In the genomic region with DNA sequence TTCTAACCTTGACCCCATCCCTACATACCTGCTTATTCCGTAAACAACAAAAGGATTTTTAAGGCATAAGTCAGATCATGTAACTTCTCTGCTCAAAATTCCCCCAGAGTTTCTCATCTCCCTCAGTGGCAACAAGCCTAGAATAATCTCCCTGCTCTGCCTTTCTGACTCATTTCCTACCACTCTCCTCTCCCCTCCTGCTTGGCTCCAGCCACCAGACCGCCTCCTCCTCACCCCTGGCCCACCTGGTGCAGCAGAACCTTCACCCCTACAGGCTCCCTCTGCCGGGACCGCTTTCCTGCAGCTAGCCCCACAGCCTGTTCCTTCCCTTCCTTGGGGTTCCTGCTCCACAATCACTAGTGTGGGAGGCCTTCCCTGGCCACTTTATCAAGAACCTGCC, we compare ENCODE assay signal across 10 cellular contexts. TPM values are rescaled to one million over a fixed set of nuclear protein-coding genes. Genes with fewer than 3 reads are reported as not detected.
DNase-seq lines count a peak whose midpoint lies in the region; ATAC-seq, FAIRE-seq and TF ChIP-seq lines count a peak whose summit lies in the region.
"Had no signal": no experiment of that assay in that cellular context is flagged by ENCODE, and none has a peak within 500 bp of the region (broad histone marks: within the 10 kb centered on the region; RNA-seq: fewer than 3 reads in every experiment).

No MANE protein-coding gene starts in this region.

- TF ChIP-seq EP300 in A549 (IDR thresholded peaks at IDR 0.05), result no peak

- peak overlapping the region; percentile 30 to 76; a peak in 5 of 6 replicates for H3K27ac ChIP-seq in A549
- peak overlapping the region; percentile 86 for H3K27ac ChIP-seq in astrocyte (ENCODE audit: low read depth, low read length)
- peak overlapping the region; percentile 85 for H3K27ac ChIP-seq in keratinocyte (ENCODE audit: control insufficient read depth, insufficient read depth, low read length)

- ATAC-seq in A549 (peak; percentile 96 to 97), HG03045 (IDR thresholded peaks at IDR 0.05; ENCODE audit: unreplicated experiment) (no peak), GM21528 (IDR thresholded peaks at IDR 0.05; ENCODE audit: low FRiP score, unreplicated experiment) (no peak)

- H3K9me1 ChIP-seq in keratinocyte (ENCODE audit: control insufficient read depth, extremely low read depth, insufficient read depth, low read length), result no peaks in the 10 kb centered on the region

- peaks cover 7% of the 10 kb centered on the region for H4K20me1 ChIP-seq in astrocyte (ENCODE audit: insufficient read depth, low read length)
- no peaks in the 10 kb centered on the region for H4K20me1 ChIP-seq in keratinocyte (ENCODE audit: control insufficient read depth, extremely low read depth, insufficient read depth, low read length)

- TF ChIP-seq RAD21 in A549 (conservative IDR thresholded peaks at IDR 0.05 in 1 of 2, IDR thresholded peaks at IDR 0.05 in 1 of 2), result peak; percentile 9 to 24; a peak in 2 of 5 replicates

- no peaks in the 10 kb centered on the region for H3K9me3 ChIP-seq in A549
- H3K9me3 ChIP-seq in astrocyte (ENCODE audit: insufficient read depth, low read depth, low read length), result no peaks in the 10 kb centered on the region
- no peaks in the 10 kb centered on the region for H3K9me3 ChIP-seq in keratinocyte (ENCODE audit: control insufficient read depth, low read depth, low read length)

- TF ChIP-seq POLR2A in A549 (IDR thresholded peaks at IDR 0.05; ENCODE audit: low read length), result no peak

- DNase-seq in A549 (ENCODE audit: low read depth in 1 of 2, low spot score in 1 of 2), result peak; percentile 25 to 37
- peak; percentile 70 for DNase-seq in HFF-Myc (ENCODE audit: extremely low read depth, low read depth)
- DNase-seq in astrocyte (ENCODE audit: low read depth), result peak; percentile 96
- DNase-seq in keratinocyte (ENCODE audit: low read depth, low spot score), result peak; percentile 38
- no peak for DNase-seq in stimulated activated CD4-positive, alpha-beta T cell treated with anti-CD3 and anti-CD28 coated beads, Interleukin-15, amount 100 ng/mL, for 24 hours
- DNase-seq in activated gamma-delta T cell treated with Interleukin-2 at 50 U/mL for 16 hours, result no peak
- DNase-seq: activated CD8-positive, alpha-beta memory T cell treated with anti-CD3 and anti-CD28 coated beads, Interleukin-2, amount 50 U/mL, for 4 hours; naive B cell had no signal

- H3K27me3 Mint-ChIP-seq in astrocyte (ENCODE audit: low read depth, unreplicated experiment), result no peaks in the 10 kb centered on the region

- H3K9me3 Mint-ChIP-seq in astrocyte (ENCODE audit: unreplicated experiment), result no peaks in the 10 kb centered on the region
- H3K9me3 Mint-ChIP-seq: naive B cell had no signal

- 7% methylated on average over 4 of the region's 4 CpGs for WGBS in A549 (ENCODE audit: missing lambda C conversion rate)

- H3K27ac Mint-ChIP-seq in astrocyte (ENCODE audit: unreplicated experiment), result peak overlapping the region; percentile 80

- H3K4me3 ChIP-seq in A549 (no peak overlapping the region), HFF-Myc (replicated peaks; ENCODE audit: low read depth, low read length) (no peak overlapping the region), astrocyte (ENCODE audit: insufficient read depth, low read depth, low read length) (no peak overlapping the region), keratinocyte (ENCODE audit: control insufficient read depth in 2 of 3, extremely low read depth in 1 of 3, insufficient read depth in 2 of 3, low read depth in 1 of 3, low read length in 3 of 3) (peak overlapping the region in 2 of 3 experiments; percentile 9 to 58)

- H3K4me2 ChIP-seq in A549 (peak overlapping the region; percentile 42), astrocyte (ENCODE audit: low read length) (peak overlapping the region; percentile 73), keratinocyte (ENCODE audit: control insufficient read depth, extremely low read depth, insufficient read depth, low read depth, low read length) (peak overlapping the region; percentile 82)

- H3K4me1 ChIP-seq in A549 (peaks cover 46% of the 10 kb centered on the region), astrocyte (ENCODE audit: insufficient read depth, low read length) (peaks cover 43% of the 10 kb centered on the region), keratinocyte (ENCODE audit: control insufficient read depth, extremely low read depth, insufficient read depth, low read length) (peaks cover 38% of the 10 kb centered on the region)

- peaks cover 55% of the 10 kb centered on the region for H3K4me1 Mint-ChIP-seq in astrocyte (ENCODE audit: low read depth, unreplicated experiment)

- TF ChIP-seq CTCF in A549 (IDR thresholded peaks at IDR 0.05) (no peak), HFF-Myc (IDR thresholded peaks at IDR 0.05; ENCODE audit: low read depth, low read length, missing control alignments) (no peak), astrocyte (IDR thresholded peaks at IDR 0.05; ENCODE audit: insufficient read depth, low read depth, low read length) (no peak), keratinocyte (optimal IDR thresholded peaks at IDR 0.05 in 1 of 3, IDR thresholded peaks at IDR 0.05 in 1 of 3, conservative IDR thresholded peaks at IDR 0.05 in 1 of 3; ENCODE audit: extremely low read depth in 1 of 3, insufficient read depth in 2 of 3, low read length in 3 of 3) (peak; percentile 2 to 61 (median 19))

- dilution Hi-C loops in keratinocyte (cut with MboI; ENCODE audit: extremely low pct_ligation_motif_present, low sequenced_read_pairs), result no loop called here

- H3K9ac ChIP-seq in astrocyte (ENCODE audit: low read length) (peak overlapping the region; percentile 41), keratinocyte (ENCODE audit: control insufficient read depth, extremely low read depth, insufficient read depth, low read length) (peak overlapping the region; percentile 51)

- no peak for FAIRE-seq in A549 (lab: Jason Lieb, UNC)
- FAIRE-seq in astrocyte (lab: Jason Lieb, UNC), result peak; percentile 85
- peak; percentile 91 for FAIRE-seq in keratinocyte (lab: Jason Lieb, UNC)

- H3K36me3 ChIP-seq in astrocyte (ENCODE audit: insufficient read depth, low read length) (no peaks in the 10 kb centered on the region), keratinocyte (ENCODE audit: control insufficient read depth in 2 of 2, extremely low read depth in 1 of 2, insufficient read depth in 2 of 2, low read length in 2 of 2) (no peaks in the 10 kb centered on the region)

- H3K4me3 Mint-ChIP-seq in astrocyte (ENCODE audit: unreplicated experiment), result peak overlapping the region; percentile 69
- H3K4me3 Mint-ChIP-seq: naive B cell had no signal

- H3K27me3 ChIP-seq in astrocyte (ENCODE audit: insufficient read depth, low read length) (no peaks in the 10 kb centered on the region), keratinocyte (ENCODE audit: control insufficient read depth, extremely low read depth, insufficient read depth, low read length) (no peaks in the 10 kb centered on the region)

- POLR2A ChIA-PET in A549 (lab: Yijun Ruan, JAX), result interaction anchor here (0.6 kb wide), 1 partner anchor 60 kb away, joined by 4 read pairs; no protein-coding TSS in a partner anchor

- no peak overlapping the region for H2AFZ ChIP-seq in astrocyte (ENCODE audit: low read depth, low read length)
- peak overlapping the region; percentile 33 for H2AFZ ChIP-seq in keratinocyte (ENCODE audit: control insufficient read depth, low read length)

- CTCF ChIA-PET in A549 (lab: Yijun Ruan, JAX), result interaction anchor here (1.0 kb wide), 1 partner anchor 159 kb away, joined by 6 read pairs; no protein-coding TSS in a partner anchor

- H3K36me3 Mint-ChIP-seq in astrocyte (ENCODE audit: low read depth, unreplicated experiment), result peaks cover 3% of the 10 kb centered on the region
- H3K36me3 Mint-ChIP-seq: naive B cell had no signal

- peaks cover 99% of the 10 kb centered on the region for H3K79me2 ChIP-seq in astrocyte (ENCODE audit: insufficient read depth, low read length)
- H3K79me2 ChIP-seq in keratinocyte (ENCODE audit: control insufficient read depth, insufficient read depth, low read length), result peaks cover 83% of the 10 kb centered on the region

TF ChIP-seq in A549, 52 proteins besides CTCF, POLR2A, EP300 and RAD21:
- TF ChIP-seq SMC3 (IDR thresholded peaks at IDR 0.05), result peak; percentile 31; the same call in 1 of the 3 replicates
- no peak for TF ChIP-seq GATA3 (IDR thresholded peaks at IDR 0.05; ENCODE audit: borderline replicate concordance)
- TF ChIP-seq HOXB5 (CRISPR knock-in tag; IDR thresholded peaks at IDR 0.05), result no peak
- no peak for TF ChIP-seq EHMT2 (IDR thresholded peaks at IDR 0.05; ENCODE audit: low read depth)
- peak; percentile 35; the same call in 1 of the 2 replicates for TF ChIP-seq FOSL2 (IDR thresholded peaks at IDR 0.05)
- TF ChIP-seq FOSL2 (CRISPR knock-in tag; IDR thresholded peaks at IDR 0.05), result no peak
- TF ChIP-seq MAZ (IDR thresholded peaks at IDR 0.05; ENCODE audit: borderline replicate concordance, low read depth, low read length), result no peak
- TF ChIP-seq JUNB (IDR thresholded peaks at IDR 0.05), result peak; percentile 50; the same call in 1 of the 2 replicates

RNA-seq across cellular contexts. Expression of a gene that starts 32.1 kb away (rescaled TPM):
- polyA plus RNA-seq in A549 (2011; rRNA removed), result 10.6 and 12.4 TPM in 2 replicates
- 2.8 and 3.6 TPM in 2 replicates for polyA plus RNA-seq in A549 (2012; cell fraction: cytosol; rRNA removed)
- 2.8 and 3.3 TPM in 2 replicates for polyA plus RNA-seq in A549 (2012; cell fraction: nucleus; rRNA removed)
- polyA plus RNA-seq in A549 (2017; fragmentation: RNase III; extraction: RNeasy Plus Mini Kit Qiagen cat#74134 plus additional on column Dnase treatment), result 7.4 to 9.5 TPM (median 9.0 TPM) in 3 replicates
- 7.4 and 7.5 TPM in 2 replicates for polyA minus RNA-seq in A549 (2011; rRNA and poly(A)+ RNA removed)
- total RNA-seq in astrocyte, result 61.4 and 69.0 TPM in 2 replicates
- polyA plus RNA-seq in keratinocyte, result 28.0 to 45.5 TPM (median 45.0 TPM) in 3 replicates
- polyA plus RNA-seq in keratinocyte (2011; ENCODE audit: low read depth), result 4.8 TPM
- polyA plus RNA-seq in keratinocyte (2011; cell fraction: cytosol; rRNA removed), result 20.1 and 29.1 TPM in 2 replicates
- polyA plus RNA-seq in keratinocyte (2011; cell fraction: nucleus; rRNA removed), result 35.0 and 36.3 TPM in 2 replicates
- polyA plus RNA-seq in keratinocyte (2012; ENCODE audit: low replicate concordance), result 11.1 and 33.6 TPM in 2 replicates
- 26.0 to 43.1 TPM (median 28.7 TPM) in 3 replicates for polyA minus RNA-seq in keratinocyte
- 25.5 TPM for polyA minus RNA-seq in keratinocyte (2011; cell fraction: cytosol; rRNA and poly(A)+ RNA removed)
- polyA minus RNA-seq in keratinocyte (2011; cell fraction: nucleus; rRNA and poly(A)+ RNA removed), result 22.2 and 39.9 TPM in 2 replicates

Comparison
In these comparisons a context has a peak if more than half of its experiments do, and no peak if none do; other contexts are left out.
1. ATAC-seq: peak in A549 (2 of 2); none in HG03045 (single experiment) and GM21528 (single experiment).
2. DNase-seq: peak in A549 (2 of 2), HFF-Myc (single experiment), astrocyte (single experiment) and keratinocyte (single experiment); none in stimulated activated CD4-positive, alpha-beta T cell treated with anti-CD3 and anti-CD28 coated beads, Interleukin-15, amount 100 ng/mL, for 24 hours (single experiment) and activated gamma-delta T cell treated with Interleukin-2 at 50 U/mL for 16 hours (single experiment).
3. H3K4me3 ChIP-seq: peak in keratinocyte (2 of 3); none in A549 (single experiment), HFF-Myc (single experiment) and astrocyte (single experiment).
4. CTCF ChIP-seq: peak in keratinocyte (3 of 3); none in A549 (single experiment), HFF-Myc (single experiment) and astrocyte (single experiment).
5. Peak in every context shown above with its lines, with median percentiles within 50 percentile points of each other: H3K27ac ChIP-seq and H3K4me2 ChIP-seq.